ENCODE assay signal across 8 cellular contexts in the genomic region with DNA sequence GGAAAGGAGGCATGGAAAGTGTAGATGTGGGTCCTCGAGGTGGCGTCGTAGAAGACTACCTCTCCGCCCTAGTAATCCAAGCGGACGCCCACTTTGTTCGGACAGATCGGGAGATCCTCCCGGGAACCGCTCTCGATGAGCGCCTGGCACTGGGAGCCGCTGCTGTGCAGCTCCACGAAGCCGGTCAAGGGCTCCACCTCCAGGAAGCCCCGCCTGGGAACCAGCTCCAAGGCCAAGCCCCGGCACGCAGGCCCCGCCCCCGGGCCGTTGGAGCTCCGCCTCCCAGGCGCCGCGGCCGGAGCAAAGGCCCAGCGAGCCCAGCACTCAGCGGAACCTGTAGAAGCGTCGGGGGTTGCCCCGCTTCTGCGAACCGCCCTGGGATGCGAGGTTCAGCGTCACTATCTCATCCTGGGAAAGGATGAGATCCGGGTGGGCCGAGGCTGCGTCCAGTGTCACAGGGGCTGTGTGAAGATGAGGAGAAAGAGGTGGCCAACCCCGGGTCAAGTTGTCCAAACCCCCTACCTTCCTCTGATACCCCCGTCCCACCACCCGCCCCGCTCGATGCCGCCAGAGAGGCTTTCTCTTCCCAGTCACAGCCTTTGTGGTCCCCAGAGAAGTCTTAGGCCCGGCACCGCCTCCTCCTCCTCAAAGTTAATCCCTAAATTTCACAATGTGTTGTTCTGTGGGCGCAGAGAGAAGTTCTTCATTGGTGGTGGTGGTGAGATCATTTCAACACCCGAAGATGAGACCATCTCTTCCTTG. TPM values are rescaled to one million over a fixed set of nuclear protein-coding genes. Genes with fewer than 3 reads are reported as not detected.
DNase-seq lines count a peak whose midpoint lies in the region; ATAC-seq and TF ChIP-seq lines count a peak whose summit lies in the region.

No MANE protein-coding gene starts in this region.

- H3K4me1 ChIP-seq in BLaER1 (peaks cover 35% of the 10 kb centered on the region), hepatocyte (ENCODE audit: insufficient read depth) (peaks cover 20% of the 10 kb centered on the region), vagina (peaks cover 27% of the 10 kb centered on the region)

- H3K27me3 ChIP-seq in BLaER1: peaks cover 63% of the 10 kb centered on the region
- H3K27me3 ChIP-seq in hepatocyte: peaks cover 40% of the 10 kb centered on the region
- no peaks in the 10 kb centered on the region for H3K27me3 ChIP-seq in vagina

- DNase-seq in MV-4-11 (lab: John Stamatoyannopoulos, UW) (peak; percentile 95), T1000 (lab: John Stamatoyannopoulos, UW) (peak; percentile 74), astrocyte of the spinal cord (ENCODE audit: low read depth, low spot score) (peak; percentile 77), hepatocyte (ENCODE audit: low spot score) (peak; percentile 96), putamen (ENCODE audit: low spot score) (peak; percentile 83), vagina (ENCODE audit: extremely low spot score in 2 of 2) (peak in 1 of 2 donors; percentile 92)

- intact Hi-C loops in vagina (cut with DNase I): no loop called here

- H3K9me3 ChIP-seq in BLaER1 (no peaks in the 10 kb centered on the region), hepatocyte (ENCODE audit: low read depth) (no peaks in the 10 kb centered on the region), vagina (no peaks in the 10 kb centered on the region)

- H3K36me3 ChIP-seq in BLaER1 (no peaks in the 10 kb centered on the region), hepatocyte (replicated peaks; ENCODE audit: insufficient read depth, low read depth) (no peaks in the 10 kb centered on the region), vagina (no peaks in the 10 kb centered on the region)

- 15% methylated on average over 43 of the region's 48 CpGs for WGBS in hepatocyte (ENCODE audit: low lambda C conversion rate, missing lambda C conversion rate)

- ATAC-seq in GM21381 (IDR thresholded peaks at IDR 0.05; ENCODE audit: unreplicated experiment): peak; percentile 53

- H3K27ac ChIP-seq in BLaER1: peak overlapping the region; percentile 36
- H3K27ac ChIP-seq in hepatocyte: peak overlapping the region; percentile 75
- peak overlapping the region; percentile 90 for H3K27ac ChIP-seq in vagina

- H4K20me1 ChIP-seq in BLaER1 (peaks cover 10% of the 10 kb centered on the region; the same call in 1 of the 2 replicates), hepatocyte (ENCODE audit: insufficient read depth, poor library complexity, severe bottlenecking) (no peaks in the 10 kb centered on the region)

- TF ChIP-seq CTCF in astrocyte of the spinal cord (IDR thresholded peaks at IDR 0.05; ENCODE audit: low read depth, low read length) (no peak), hepatocyte (IDR thresholded peaks at IDR 0.05; ENCODE audit: poor library complexity) (peak; percentile 31), vagina (IDR thresholded peaks at IDR 0.05) (no peak)

- H3K9ac ChIP-seq in BLaER1: peak overlapping the region; percentile 49; the same call in 1 of the 2 replicates

- H3K9me2 ChIP-seq in hepatocyte (replicated peaks; ENCODE audit: insufficient read depth): no peaks in the 10 kb centered on the region

- no peaks in the 10 kb centered on the region for H3K79me2 ChIP-seq in hepatocyte

- peak in 1 of 2 donors; percentile 54 for TF ChIP-seq POLR2A in vagina (IDR thresholded peaks at IDR 0.05)

- H2AFZ ChIP-seq in hepatocyte: peak overlapping the region; percentile 64

- H3K4me3 ChIP-seq in BLaER1 (peak overlapping the region; percentile 65), astrocyte of the spinal cord (ENCODE audit: low read depth, low read length) (peak overlapping the region; percentile 42), hepatocyte (peak overlapping the region; percentile 28), vagina (peak overlapping the region; percentile 38 to 41)

- H3K4me2 ChIP-seq in BLaER1 (peak overlapping the region; percentile 97), hepatocyte (peak overlapping the region; percentile 83)

- in situ Hi-C loops in astrocyte of the spinal cord (cut with HindIII; ENCODE audit: low sequenced_read_pairs): no loop called here

RNA-seq across cellular contexts. Expression of a gene that starts 10.8 kb away (rescaled TPM):
- total RNA-seq in hepatocyte (6.3 and 7.7 TPM in 2 replicates), vagina (not detected)
- 5.0 and 10.1 TPM in 2 replicates for polyA plus RNA-seq in hepatocyte

RNA-seq across cellular contexts. Expression of a gene that starts 26.6 kb away (rescaled TPM):
- total RNA-seq in hepatocyte: 0.73 and 1.1 TPM in 2 replicates
- polyA plus RNA-seq in hepatocyte: 2.2 and 3.3 TPM in 2 replicates
- 18.2 TPM for total RNA-seq in vagina

RNA-seq across cellular contexts. Expression of a gene that starts 33.8 kb away (rescaled TPM):
- total RNA-seq in hepatocyte: 0.40 and 1.0 TPM in 2 replicates
- 0.34 and 2.2 TPM in 2 replicates for polyA plus RNA-seq in hepatocyte
- total RNA-seq in vagina: not detected

RNA-seq across cellular contexts. Expression of a gene that starts 35.1 kb away (rescaled TPM):
- total RNA-seq in hepatocyte (50.9 and 55.6 TPM in 2 replicates), vagina (19.6 TPM)
- polyA plus RNA-seq in hepatocyte: 74.5 and 79.6 TPM in 2 replicates

RNA-seq across cellular contexts. Expression of a gene that starts 41.1 kb away (rescaled TPM):
- total RNA-seq in hepatocyte: 20.9 and 21.3 TPM in 2 replicates
- 26.5 and 34.8 TPM in 2 replicates for polyA plus RNA-seq in hepatocyte
- total RNA-seq in vagina: 31.2 TPM

Comparison
In these comparisons a context has a peak if more than half of its experiments do, and no peak if none do; other contexts are left out.
1. H3K27ac ChIP-seq: peak in every context shown above with its lines; median percentile 90 in vagina; 75 in hepatocyte; 36 in BLaER1.